Comparison of ENCODE assay signal across 9 cellular contexts in the genomic region with DNA sequence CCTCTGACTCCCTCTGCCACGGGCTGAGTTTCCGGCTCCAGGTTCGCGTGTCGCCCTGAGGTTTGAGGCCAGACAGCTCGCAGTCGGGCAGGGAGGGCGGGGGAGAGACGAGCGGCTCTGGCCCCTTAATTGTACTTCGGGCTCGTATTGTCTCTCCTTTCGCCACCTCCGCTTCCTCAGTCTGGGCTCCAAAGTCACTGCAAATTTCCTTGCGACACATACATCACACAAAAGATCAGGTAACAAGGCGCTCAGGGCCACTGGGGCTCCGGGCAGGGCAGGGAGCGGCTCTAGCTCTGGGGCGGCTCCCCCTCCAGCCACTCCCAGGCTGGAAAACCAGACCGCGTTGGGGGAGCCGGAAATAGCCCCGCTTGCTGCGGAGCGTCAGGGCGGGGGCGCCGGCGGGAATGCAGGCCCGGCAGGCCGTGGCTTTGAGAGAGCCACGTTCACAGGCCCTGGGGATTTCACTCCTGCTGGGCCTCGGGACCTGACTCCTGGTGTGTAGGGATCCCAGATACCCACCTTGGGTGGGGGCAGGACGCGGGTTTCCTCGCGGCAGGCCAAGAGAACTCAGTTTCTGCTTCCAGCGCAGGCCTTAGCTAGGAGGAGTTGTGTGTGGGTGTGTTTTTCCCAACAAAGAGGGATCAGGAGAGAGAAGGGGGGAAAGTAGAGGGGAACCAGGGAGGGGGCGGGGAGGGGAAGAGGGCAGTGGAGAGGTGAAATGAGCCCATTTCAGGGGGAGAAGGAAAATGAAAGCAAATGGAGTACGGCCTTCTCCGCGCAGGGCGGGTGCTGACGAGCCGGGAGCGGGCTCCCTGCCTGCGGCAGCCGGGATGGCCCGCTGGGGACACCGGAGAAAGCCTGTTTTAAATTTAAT. TPM values are rescaled to one million over a fixed set of nuclear protein-coding genes. Genes with fewer than 3 reads are reported as not detected.
DNase-seq lines count a peak whose midpoint lies in the region; ATAC-seq lines count a peak whose summit lies in the region.
"Had no signal": no experiment of that assay in that cellular context is flagged by ENCODE, and none has a peak within 500 bp of the region (broad histone marks: within the 10 kb centered on the region; RNA-seq: fewer than 3 reads in every experiment).

No MANE protein-coding gene starts in this region.

- H3K4me1 ChIP-seq in CD4-positive, CD25-positive, alpha-beta regulatory T cell (ENCODE audit: control insufficient read depth, insufficient read depth, low read length, poor library complexity, severe bottlenecking) = peaks cover 46% of the 10 kb centered on the region

- H3K36me3 ChIP-seq in CD4-positive, CD25-positive, alpha-beta regulatory T cell (ENCODE audit: control insufficient read depth, insufficient read depth, low read length) = no peaks in the 10 kb centered on the region

- H3K4me1 Mint-ChIP-seq in CD4-positive, CD25-positive, alpha-beta regulatory T cell = peaks cover 6 to 56% (median 18%) of the 10 kb centered on the region in 4 donors
- peaks cover 7 to 21% (median 16%) of the 10 kb centered on the region in 3 donors for H3K4me1 Mint-ChIP-seq in IgD-negative memory B cell
- peaks cover 18% of the 10 kb centered on the region for H3K4me1 Mint-ChIP-seq in activated T-helper 2 cell treated with anti-CD3 and anti-CD28 coated beads, Interferon-gamma antibody, Interleukin-2, Interleukin-4, amounts not matched to agents 10 μg/mL and 5 μg/mL and 100 μg/mL, durations not matched to agents 14 hours and 24 hours and 36 hours (ENCODE audit: low read depth)
- peaks cover 76% of the 10 kb centered on the region for H3K4me1 Mint-ChIP-seq in stimulated activated naive CD8-positive, alpha-beta T cell treated with anti-CD3 and anti-CD28 coated beads, Interleukin-15, amount 100 ng/mL, for 72 hours

- no peaks in the 10 kb centered on the region for H3K36me3 Mint-ChIP-seq in CD4-positive, CD25-positive, alpha-beta regulatory T cell
- H3K36me3 Mint-ChIP-seq in IgD-negative memory B cell = peaks cover 1% of the 10 kb centered on the region
- H3K36me3 Mint-ChIP-seq in activated T-helper 2 cell treated with anti-CD3 and anti-CD28 coated beads, Interferon-gamma antibody, Interleukin-2, Interleukin-4, amounts not matched to agents 10 μg/mL and 5 μg/mL and 100 μg/mL, durations not matched to agents 14 hours and 24 hours and 36 hours (ENCODE audit: low read depth) = no peaks in the 10 kb centered on the region

- peaks cover 0 to 3% (median 0%) of the 10 kb centered on the region in 7 donors for H3K9me3 Mint-ChIP-seq in CD4-positive, CD25-positive, alpha-beta regulatory T cell
- peaks cover 0 to 6% (median 0%) of the 10 kb centered on the region in 3 donors for H3K9me3 Mint-ChIP-seq in IgD-negative memory B cell
- no peaks in the 10 kb centered on the region for H3K9me3 Mint-ChIP-seq in activated T-helper 2 cell treated with anti-CD3 and anti-CD28 coated beads, Interferon-gamma antibody, Interleukin-2, Interleukin-4, amounts not matched to agents 10 μg/mL and 5 μg/mL and 100 μg/mL, durations not matched to agents 14 hours and 24 hours and 36 hours
- H3K9me3 Mint-ChIP-seq in stimulated activated naive CD8-positive, alpha-beta T cell treated with anti-CD3 and anti-CD28 coated beads, Interleukin-15, amount 100 ng/mL, for 72 hours = no peaks in the 10 kb centered on the region

- H3K27ac Mint-ChIP-seq in CD4-positive, CD25-positive, alpha-beta regulatory T cell = peak overlapping the region in 1 of 3 donors; percentile 43
- peak overlapping the region in 2 of 3 donors; percentile 54 to 81 for H3K27ac Mint-ChIP-seq in IgD-negative memory B cell
- no peak overlapping the region for H3K27ac Mint-ChIP-seq in activated T-helper 2 cell treated with anti-CD3 and anti-CD28 coated beads, Interferon-gamma antibody, Interleukin-2, Interleukin-4, amounts not matched to agents 10 μg/mL and 5 μg/mL and 100 μg/mL, durations not matched to agents 14 hours and 24 hours and 36 hours
- peak overlapping the region; percentile 40 to 65 for H3K27ac Mint-ChIP-seq in stimulated activated naive CD8-positive, alpha-beta T cell treated with anti-CD3 and anti-CD28 coated beads, Interleukin-15, amount 100 ng/mL, for 72 hours

- peak in 1 of 2 donors; percentile 25 for ATAC-seq in CD4-positive, CD25-positive, alpha-beta regulatory T cell (ENCODE audit: low read depth in 2 of 2)
- ATAC-seq in stimulated activated naive CD8-positive, alpha-beta T cell treated with anti-CD3 and anti-CD28 coated beads, Interleukin-15, amount 100 ng/mL, for 72 hours = peak; percentile 47
- ATAC-seq in HG02759 (IDR thresholded peaks at IDR 0.05; ENCODE audit: unreplicated experiment) = no peak

- peaks cover 99% of the 10 kb centered on the region for H3K27me3 Mint-ChIP-seq in CD4-positive, CD25-positive, alpha-beta regulatory T cell
- H3K27me3 Mint-ChIP-seq in IgD-negative memory B cell = peaks cover 65% of the 10 kb centered on the region
- peaks cover 90% of the 10 kb centered on the region for H3K27me3 Mint-ChIP-seq in activated T-helper 2 cell treated with anti-CD3 and anti-CD28 coated beads, Interferon-gamma antibody, Interleukin-2, Interleukin-4, amounts not matched to agents 10 μg/mL and 5 μg/mL and 100 μg/mL, durations not matched to agents 14 hours and 24 hours and 36 hours (ENCODE audit: low read depth)
- peaks cover 100% of the 10 kb centered on the region for H3K27me3 Mint-ChIP-seq in stimulated activated naive CD8-positive, alpha-beta T cell treated with anti-CD3 and anti-CD28 coated beads, Interleukin-15, amount 100 ng/mL, for 72 hours

- DNase-seq in CD4-positive, CD25-positive, alpha-beta regulatory T cell = peak in 1 of 3 donors; percentile 31
- no peak for DNase-seq in activated T-helper 2 cell treated with anti-CD3 and anti-CD28 coated beads, Interferon-gamma antibody, Interleukin-2, Interleukin-4, amounts not matched to agents 10 μg/mL and 5 μg/mL and 100 μg/mL, durations not matched to agents 14 hours and 24 hours and 36 hours (ENCODE audit: low spot score)
- DNase-seq in islet precursor cell = peak; percentile 80
- no peak for DNase-seq in stimulated activated naive CD8-positive, alpha-beta T cell treated with anti-CD3 and anti-CD28 coated beads, Interleukin-15, amount 100 ng/mL, for 72 hours
- DNase-seq in stimulated activated CD4-positive, alpha-beta T cell treated with anti-CD3 and anti-CD28 coated beads, Interleukin-2, amount 100 ng/mL, for 24 hours = no peak
- DNase-seq in stimulated activated CD4-positive, alpha-beta T cell treated with anti-CD3 and anti-CD28 coated beads, Interleukin-4, amount 100 ng/mL, for 24 hours = no peak

- peak overlapping the region; percentile 71 to 96 (median 78) for H3K4me3 Mint-ChIP-seq in CD4-positive, CD25-positive, alpha-beta regulatory T cell
- peak overlapping the region; percentile 72 to 88 (median 86) for H3K4me3 Mint-ChIP-seq in IgD-negative memory B cell
- peak overlapping the region; percentile 59 for H3K4me3 Mint-ChIP-seq in activated T-helper 2 cell treated with anti-CD3 and anti-CD28 coated beads, Interferon-gamma antibody, Interleukin-2, Interleukin-4, amounts not matched to agents 10 μg/mL and 5 μg/mL and 100 μg/mL, durations not matched to agents 14 hours and 24 hours and 36 hours (ENCODE audit: low read depth)
- H3K4me3 Mint-ChIP-seq in stimulated activated naive CD8-positive, alpha-beta T cell treated with anti-CD3 and anti-CD28 coated beads, Interleukin-15, amount 100 ng/mL, for 72 hours = peak overlapping the region; percentile 85 to 87

- peaks cover 41% of the 10 kb centered on the region for H3K27me3 ChIP-seq in CD4-positive, CD25-positive, alpha-beta regulatory T cell (ENCODE audit: control insufficient read depth, insufficient read depth, low read length)

- peak overlapping the region; percentile 51 for H3K4me3 ChIP-seq in CD4-positive, CD25-positive, alpha-beta regulatory T cell (ENCODE audit: low read depth, low read length)

- intact Hi-C loops in activated T-helper 2 cell treated with anti-CD3 and anti-CD28 coated beads, Interferon-gamma antibody, Interleukin-2, Interleukin-4, amounts not matched to agents 10 μg/mL and 5 μg/mL and 100 μg/mL, durations not matched to agents 14 hours and 24 hours and 36 hours (cut with micrococcal nuclease) = loop anchor here (2.0 to 10.0 kb wide), 4 partner anchors 43 to 301 kb away; partner anchors contain the start of genes HOXC13 and HOXC4

- no peaks in the 10 kb centered on the region for H3K9me3 ChIP-seq in CD4-positive, CD25-positive, alpha-beta regulatory T cell (ENCODE audit: control insufficient read depth in 2 of 2, low read length in 2 of 2)

- no peak overlapping the region for H3K27ac ChIP-seq in CD4-positive, CD25-positive, alpha-beta regulatory T cell (ENCODE audit: insufficient read depth, low read length, poor library complexity, severe bottlenecking)

RNA-seq across cellular contexts. Expression of gene HOXC9, which starts 4.4 kb away (rescaled TPM):
- not detected for total RNA-seq in CD4-positive, CD25-positive, alpha-beta regulatory T cell
- polyA plus RNA-seq in CD4-positive, CD25-positive, alpha-beta regulatory T cell = not detected
- not detected for polyA plus RNA-seq in IgD-negative memory B cell
- not detected in 2 replicates for total RNA-seq in activated T-helper 2 cell treated with anti-CD3 and anti-CD28 coated beads, Interferon-gamma antibody, Interleukin-2, Interleukin-4, amounts not matched to agents 10 μg/mL and 5 μg/mL and 100 μg/mL, durations not matched to agents 14 hours and 24 hours and 36 hours
- total RNA-seq: pulmonary artery endothelial cell had no signal

RNA-seq across cellular contexts. Expression of gene HOXC10, which starts 10.6 kb away (rescaled TPM):
- total RNA-seq in CD4-positive, CD25-positive, alpha-beta regulatory T cell = not detected
- polyA plus RNA-seq in CD4-positive, CD25-positive, alpha-beta regulatory T cell = not detected
- not detected for polyA plus RNA-seq in IgD-negative memory B cell
- total RNA-seq in activated T-helper 2 cell treated with anti-CD3 and anti-CD28 coated beads, Interferon-gamma antibody, Interleukin-2, Interleukin-4, amounts not matched to agents 10 μg/mL and 5 μg/mL and 100 μg/mL, durations not matched to agents 14 hours and 24 hours and 36 hours = not detected in 2 replicates
- total RNA-seq: pulmonary artery endothelial cell had no signal

RNA-seq across cellular contexts. Expression of gene HOXC8, which starts 13.2 kb away (rescaled TPM):
- total RNA-seq in CD4-positive, CD25-positive, alpha-beta regulatory T cell = not detected
- polyA plus RNA-seq in CD4-positive, CD25-positive, alpha-beta regulatory T cell = not detected
- polyA plus RNA-seq in IgD-negative memory B cell = not detected
- not detected in 2 replicates for total RNA-seq in activated T-helper 2 cell treated with anti-CD3 and anti-CD28 coated beads, Interferon-gamma antibody, Interleukin-2, Interleukin-4, amounts not matched to agents 10 μg/mL and 5 μg/mL and 100 μg/mL, durations not matched to agents 14 hours and 24 hours and 36 hours
- total RNA-seq: pulmonary artery endothelial cell had no signal

RNA-seq across cellular contexts. Expression of gene HOTAIR, which starts 20.8 kb away (rescaled TPM):
- not detected for total RNA-seq in CD4-positive, CD25-positive, alpha-beta regulatory T cell
- polyA plus RNA-seq in CD4-positive, CD25-positive, alpha-beta regulatory T cell = not detected
- not detected for polyA plus RNA-seq in IgD-negative memory B cell
- not detected in 2 replicates for total RNA-seq in activated T-helper 2 cell treated with anti-CD3 and anti-CD28 coated beads, Interferon-gamma antibody, Interleukin-2, Interleukin-4, amounts not matched to agents 10 μg/mL and 5 μg/mL and 100 μg/mL, durations not matched to agents 14 hours and 24 hours and 36 hours
- total RNA-seq: pulmonary artery endothelial cell had no signal

RNA-seq across cellular contexts. Expression of gene HOXC11, which starts 22.6 kb away (rescaled TPM):
- not detected for total RNA-seq in CD4-positive, CD25-positive, alpha-beta regulatory T cell
- polyA plus RNA-seq in CD4-positive, CD25-positive, alpha-beta regulatory T cell = not detected
- not detected for polyA plus RNA-seq in IgD-negative memory B cell
- total RNA-seq in activated T-helper 2 cell treated with anti-CD3 and anti-CD28 coated beads, Interferon-gamma antibody, Interleukin-2, Interleukin-4, amounts not matched to agents 10 μg/mL and 5 μg/mL and 100 μg/mL, durations not matched to agents 14 hours and 24 hours and 36 hours = not detected in 2 replicates
- total RNA-seq: pulmonary artery endothelial cell had no signal
